ENCODE assay signal across 18 cellular contexts in the genomic region with DNA sequence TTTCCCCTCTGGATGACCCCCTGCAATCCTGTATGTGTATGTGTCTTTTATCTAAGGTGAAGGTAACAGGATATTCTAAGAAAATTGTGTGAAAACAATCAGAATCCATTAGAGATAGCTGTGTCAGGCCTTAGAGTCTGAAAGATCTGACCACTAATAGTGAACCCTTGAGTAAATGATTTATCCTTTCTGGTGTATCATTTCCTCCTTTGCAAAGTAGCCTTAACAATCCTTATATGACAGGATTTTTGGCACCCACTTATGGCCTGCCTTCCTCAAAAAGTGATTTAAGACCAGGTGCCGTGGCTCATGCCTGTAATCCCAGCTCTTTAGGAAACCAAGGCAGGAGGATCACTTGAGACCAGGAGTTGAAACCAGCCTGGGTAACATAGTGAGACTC.
A peak's percentile ranks its signal among the peaks of the same experiment; 100 is the strongest.
DNase-seq lines count a peak whose midpoint lies in the region; ATAC-seq lines count a peak whose summit lies in the region.
"Had no signal": no experiment of that assay in that cellular context is flagged by ENCODE, and none has a peak within 500 bp of the region (broad histone marks: within the 10 kb centered on the region; RNA-seq: fewer than 3 reads in every experiment).

No MANE protein-coding gene starts in this region.

- DNase-seq in kidney tubule cell (ENCODE audit: low spot score) (peak; percentile 81), cerebellar cortex (ENCODE audit: low spot score) (no peak), SHP77 (lab: John Stamatoyannopoulos, UW) (no peak), HuH-7.5 (ENCODE audit: low spot score) (no peak)
- DNase-seq in activated CD4-positive, alpha-beta T cell treated with anti-CD3 and anti-CD28 coated beads, Interleukin-2, amount 50 U/mL, for 4 hours: no peak
- DNase-seq: activated CD4-positive, alpha-beta T cell treated with anti-CD3 and anti-CD28 coated beads for 48 hours; activated naive CD4-positive, alpha-beta T cell treated with anti-CD3 and anti-CD28 coated beads, Interleukin-2, amount 10 ng/mL, durations not matched to agents 7 days and 5 days; CD8-positive, alpha-beta memory T cell; colonic mucosa; foreskin keratinocyte; H9; NCI-H1092; NCI-H774; T1000; uterus had no signal

- H3K4me3 ChIP-seq in GM08714 (ENCODE audit: low read length): peak overlapping the region; percentile 29; the same call in 1 of the 2 replicates
- H3K4me3 ChIP-seq: colonic mucosa, uterus had no signal

- ATAC-seq in GM21381 (IDR thresholded peaks at IDR 0.05; ENCODE audit: unreplicated experiment) (peak; percentile 83), HG03159 (IDR thresholded peaks at IDR 0.05; ENCODE audit: unreplicated experiment) (peak; percentile 78)
- ATAC-seq: foreskin keratinocyte had no signal
